Comparison of ENCODE assay signal across 8 cellular contexts in the genomic region with DNA sequence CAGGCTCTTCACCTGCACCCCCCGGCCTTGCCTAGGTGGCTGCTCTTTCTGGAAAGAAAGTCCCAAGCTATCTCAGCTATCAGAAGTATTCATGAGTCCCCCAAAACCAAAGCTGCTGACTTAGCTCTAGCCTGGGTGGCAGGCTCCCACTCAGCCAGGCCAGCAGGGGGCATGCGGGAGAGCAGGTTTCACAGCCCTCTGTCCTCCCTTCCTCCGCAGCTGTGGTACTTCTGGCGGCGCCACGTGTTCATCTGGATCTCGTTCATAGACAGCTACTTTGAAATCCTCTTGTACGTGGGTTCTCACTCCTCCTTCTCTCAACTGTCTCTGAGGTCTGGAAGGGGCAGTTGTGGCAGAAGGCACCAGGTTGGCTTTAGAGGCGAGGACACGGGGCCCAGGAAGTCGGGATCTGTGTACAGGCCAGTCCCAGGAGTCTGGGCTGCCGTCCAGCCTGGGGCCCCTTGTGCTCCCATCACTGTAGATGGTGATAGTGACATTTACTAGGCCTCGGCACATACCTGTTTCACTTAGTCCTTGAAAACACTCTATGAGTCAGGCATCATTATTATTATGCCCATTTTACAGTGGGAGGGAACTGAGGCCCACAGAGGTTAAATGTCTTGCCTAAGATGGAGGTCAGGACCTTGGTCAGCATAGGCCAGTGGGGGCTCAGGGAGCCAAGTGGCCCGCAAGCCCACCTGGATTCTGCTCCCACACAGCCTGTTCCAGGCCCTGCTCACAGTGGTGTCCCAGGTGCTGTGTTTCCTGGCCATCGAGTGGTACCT. TPM values are rescaled to one million over a fixed set of nuclear protein-coding genes. Genes with fewer than 3 reads are reported as not detected.
DNase-seq lines count a peak whose midpoint lies in the region; ATAC-seq and TF ChIP-seq lines count a peak whose summit lies in the region.

No MANE protein-coding gene starts in this region.

- H3K4me3 Mint-ChIP-seq in activated T-cell treated with anti-CD3 and anti-CD28 coated beads, Interleukin-2, amount 50 U/mL, for 72 hours = no peak overlapping the region

- TF ChIP-seq CTCF in GM12874 (IDR thresholded peaks at IDR 0.05; ENCODE audit: insufficient read depth, low read depth, low read length) (peak; percentile 50), left ventricle myocardium inferior (IDR thresholded peaks at IDR 0.05; ENCODE audit: borderline replicate concordance) (peak; percentile 70), smooth muscle cell (IDR thresholded peaks at IDR 0.05; ENCODE audit: borderline replicate concordance, insufficient read depth, poor library complexity, severe bottlenecking) (peak; percentile 55)

- H3K4me1 Mint-ChIP-seq in activated T-cell treated with anti-CD3 and anti-CD28 coated beads, Interleukin-2, amount 50 U/mL, for 72 hours (ENCODE audit: low read depth) = peaks cover 6% of the 10 kb centered on the region

- H3K27ac ChIP-seq in left ventricle myocardium inferior (replicated peaks) = no peak overlapping the region
- H3K27ac ChIP-seq in smooth muscle cell (ENCODE audit: low read depth) = no peak overlapping the region

- H3K79me2 ChIP-seq in smooth muscle cell (ENCODE audit: low read depth) = no peaks in the 10 kb centered on the region

- no peaks in the 10 kb centered on the region for H3K27me3 Mint-ChIP-seq in activated T-cell treated with anti-CD3 and anti-CD28 coated beads, Interleukin-2, amount 50 U/mL, for 72 hours (ENCODE audit: low read depth)

- no peak overlapping the region for H2AFZ ChIP-seq in smooth muscle cell (ENCODE audit: low read depth)

- H3K36me3 ChIP-seq in left ventricle myocardium inferior = peaks cover 46% of the 10 kb centered on the region
- H3K36me3 ChIP-seq in smooth muscle cell (ENCODE audit: low read depth) = no peaks in the 10 kb centered on the region

- no peaks in the 10 kb centered on the region for H4K20me1 ChIP-seq in smooth muscle cell (ENCODE audit: low read depth)

- no peaks in the 10 kb centered on the region for H3K9me3 Mint-ChIP-seq in activated T-cell treated with anti-CD3 and anti-CD28 coated beads, Interleukin-2, amount 50 U/mL, for 72 hours

- H3K27ac Mint-ChIP-seq in activated T-cell treated with anti-CD3 and anti-CD28 coated beads, Interleukin-2, amount 50 U/mL, for 72 hours = peak overlapping the region; percentile 28

- no peaks in the 10 kb centered on the region for H3K9me3 ChIP-seq in left ventricle myocardium inferior (replicated peaks)
- no peaks in the 10 kb centered on the region for H3K9me3 ChIP-seq in smooth muscle cell (replicated peaks; ENCODE audit: low read depth)

- no peak overlapping the region for H3K4me2 ChIP-seq in smooth muscle cell

- no peaks in the 10 kb centered on the region for H3F3A ChIP-seq in smooth muscle cell (ENCODE audit: low read depth)

- 68% methylated on average over 15 of the region's 15 CpGs for WGBS in smooth muscle cell (ENCODE audit: low lambda C conversion rate)

- intact Hi-C loops in left ventricle myocardium inferior (cut with micrococcal nuclease) = no loop called here

- peaks cover 4% of the 10 kb centered on the region for H3K4me1 ChIP-seq in left ventricle myocardium inferior
- H3K4me1 ChIP-seq in smooth muscle cell (ENCODE audit: low read depth) = no peaks in the 10 kb centered on the region

- DNase-seq in NCI-H1105 treated with DMSO at 0.1 percent for 48 hours (lab: John Stamatoyannopoulos, UW) = peak; percentile 15
- peak; percentile 54 to 65 for DNase-seq in activated T-cell treated with anti-CD3 and anti-CD28 coated beads, Interleukin-2, amount 50 U/mL, for 72 hours
- DNase-seq in left ventricle myocardium inferior = peak; percentile 59
- DNase-seq in smooth muscle cell (lab: John Stamatoyannopoulos, UW; ENCODE audit: unreplicated experiment) = no peak
- DNase-seq in NCI-H446 (lab: John Stamatoyannopoulos, UW) = no peak

- no peak overlapping the region for H3K9ac ChIP-seq in smooth muscle cell (ENCODE audit: low read depth)

- H3K36me3 Mint-ChIP-seq in activated T-cell treated with anti-CD3 and anti-CD28 coated beads, Interleukin-2, amount 50 U/mL, for 72 hours (ENCODE audit: insufficient read depth in 2 of 2) = peaks cover 2 to 4% of the 10 kb centered on the region in 2 donors

- H3K4me3 ChIP-seq in left ventricle myocardium inferior (no peak overlapping the region), smooth muscle cell (no peak overlapping the region)

- ATAC-seq in activated T-cell treated with anti-CD3 and anti-CD28 coated beads, Interleukin-2, amount 50 U/mL, for 72 hours (replicated peaks in 1 of 2) = peak; percentile 75 to 83
- ATAC-seq in GM18519 (IDR thresholded peaks at IDR 0.05; ENCODE audit: low FRiP score, unreplicated experiment) (no peak), HG03095 (IDR thresholded peaks at IDR 0.05; ENCODE audit: unreplicated experiment) (no peak)

- H3K27me3 ChIP-seq in left ventricle myocardium inferior (ENCODE audit: low read depth) (no peaks in the 10 kb centered on the region), smooth muscle cell (ENCODE audit: low read depth) (no peaks in the 10 kb centered on the region)

RNA-seq across cellular contexts. Expression of a gene that starts 12.9 kb away (rescaled TPM):
- 10 to 100 TPM; 46.0 to 47.3 TPM for total RNA-seq in activated T-cell treated with anti-CD3 and anti-CD28 coated beads, Interleukin-2, amount 50 U/mL, for 72 hours
- total RNA-seq in left ventricle myocardium inferior (6.7 TPM), smooth muscle cell (51.4 and 58.0 TPM in 2 replicates)
- polyA plus RNA-seq in smooth muscle cell = 65.6 and 92.9 TPM in 2 replicates

RNA-seq across cellular contexts. Expression of a gene that starts 47.4 kb away (rescaled TPM):
- total RNA-seq in activated T-cell treated with anti-CD3 and anti-CD28 coated beads, Interleukin-2, amount 50 U/mL, for 72 hours = 1,000 to 10,000 TPM in 1 of 2 donors, 100 to 1,000 TPM in 1; 726 to 1,037 TPM
- total RNA-seq in left ventricle myocardium inferior (1,605 TPM), smooth muscle cell (1,100 and 1,184 TPM in 2 replicates)
- 2,038 and 2,323 TPM in 2 replicates for polyA plus RNA-seq in smooth muscle cell

Comparison
In these comparisons a context has a peak if more than half of its experiments do, and no peak if none do; other contexts are left out.
1. DNase-seq: peak in NCI-H1105 treated with DMSO at 0.1 percent for 48 hours (single experiment), activated T-cell treated with anti-CD3 and anti-CD28 coated beads, Interleukin-2, amount 50 U/mL, for 72 hours (2 of 2) and left ventricle myocardium inferior (single experiment); none in smooth muscle cell (single experiment) and NCI-H446 (0 of 2).
2. ATAC-seq: peak in activated T-cell treated with anti-CD3 and anti-CD28 coated beads, Interleukin-2, amount 50 U/mL, for 72 hours (2 of 2); none in GM18519 (single experiment) and HG03095 (single experiment).
3. Peak in every context shown above with its lines, with median percentiles within 50 percentile points of each other: CTCF ChIP-seq.